In genomic region chr11:10579700-10580099, GRCh38 we compare ENCODE assay signal across 22 cellular contexts. TPM values are rescaled to one million over a fixed set of nuclear protein-coding genes. Genes with fewer than 3 reads are reported as not detected.
"Had no signal": no experiment of that assay in that cellular context is flagged by ENCODE, and none has a peak within 500 bp of the region (broad histone marks: within the 10 kb centered on the region; RNA-seq: fewer than 3 reads in every experiment).

No MANE protein-coding gene starts in this region.

- FAIRE-seq: frontal cortex, small intestine, TTC549 had no signal

- ATAC-seq: activated T-cell treated with anti-CD3 and anti-CD28 coated beads, Interleukin-2, amount 50 U/mL, for 4 hours; left lung had no signal

- H3K36me3 Mint-ChIP-seq: activated naive CD8-positive, alpha-beta T cell treated with anti-CD3 and anti-CD28 coated beads, Interleukin-2, amount 10 ng/mL, durations not matched to agents 7 days and 5 days had no signal

- H3K36me3 ChIP-seq: right lobe of liver, thyroid gland had no signal

- DNase-seq: activated effector memory CD4-positive, alpha-beta T cell treated with Interleukin-2 at 50 U/mL for 16 hours; activated naive CD4-positive, alpha-beta T cell treated with anti-CD3 and anti-CD28 coated beads for 36 hours; activated naive CD8-positive, alpha-beta T cell treated with anti-CD3 and anti-CD28 coated beads, Interleukin-2, amount 10 ng/mL, durations not matched to agents 7 days and 5 days; activated T-cell treated with anti-CD3 and anti-CD28 coated beads, Interleukin-2, amount 50 U/mL, for 4 hours; amniotic stem cell; cerebellar nuclear complex; cortex of kidney; hippocampal formation; kidney glomerular epithelial cell; left lung; mammary epithelial cell; occipital lobe; right lobe of liver; small intestine; stimulated activated CD4-positive, alpha-beta T cell treated with anti-CD3 and anti-CD28 coated beads, Interleukin-15, amount 100 ng/mL, for 24 hours; stimulated activated naive CD4-positive, alpha-beta T cell; T-helper 1 cell; thyroid gland had no signal

- H3K27ac Mint-ChIP-seq: activated naive CD4-positive, alpha-beta T cell treated with anti-CD3 and anti-CD28 coated beads for 36 hours; activated naive CD8-positive, alpha-beta T cell treated with anti-CD3 and anti-CD28 coated beads, Interleukin-2, amount 10 ng/mL, durations not matched to agents 7 days and 5 days had no signal

- H3K9me3 ChIP-seq: left lung, right lobe of liver, thyroid gland had no signal

- H3K27me3 ChIP-seq: left lung, right lobe of liver, thyroid gland had no signal

- H3K4me3 ChIP-seq: left lung, right lobe of liver, thyroid gland had no signal

- H3K4me3 Mint-ChIP-seq: activated naive CD4-positive, alpha-beta T cell treated with anti-CD3 and anti-CD28 coated beads for 36 hours; activated naive CD8-positive, alpha-beta T cell treated with anti-CD3 and anti-CD28 coated beads, Interleukin-2, amount 10 ng/mL, durations not matched to agents 7 days and 5 days; activated T-cell treated with anti-CD3 and anti-CD28 coated beads, Interleukin-2, amount 50 U/mL, for 4 hours had no signal

- H3K9me3 Mint-ChIP-seq: activated naive CD4-positive, alpha-beta T cell treated with anti-CD3 and anti-CD28 coated beads for 36 hours; activated naive CD8-positive, alpha-beta T cell treated with anti-CD3 and anti-CD28 coated beads, Interleukin-2, amount 10 ng/mL, durations not matched to agents 7 days and 5 days; activated T-cell treated with anti-CD3 and anti-CD28 coated beads, Interleukin-2, amount 50 U/mL, for 4 hours had no signal

- H3K4me1 Mint-ChIP-seq: activated naive CD8-positive, alpha-beta T cell treated with anti-CD3 and anti-CD28 coated beads, Interleukin-2, amount 10 ng/mL, durations not matched to agents 7 days and 5 days had no signal

- H3K4me1 ChIP-seq: right lobe of liver had no signal

RNA-seq across cellular contexts. Expression of gene LYVE1, which starts 11.2 kb away (rescaled TPM):
- total RNA-seq: activated naive CD4-positive, alpha-beta T cell treated with anti-CD3 and anti-CD28 coated beads for 36 hours; activated naive CD8-positive, alpha-beta T cell treated with anti-CD3 and anti-CD28 coated beads, Interleukin-2, amount 10 ng/mL, durations not matched to agents 7 days and 5 days; mammary epithelial cell; myocyte had no signal
- polyA plus RNA-seq: mammary epithelial cell, neural cell had no signal
